ENCODE assay signal across 34 cellular contexts in genomic region chr6:133606833-133607232, GRCh38.
"Had no signal": no experiment of that assay in that cellular context is flagged by ENCODE, and none has a peak within 500 bp of the region (broad histone marks: within the 10 kb centered on the region; RNA-seq: fewer than 3 reads in every experiment).

No MANE protein-coding gene starts in this region.

- H3K9me3 Mint-ChIP-seq: activated B cell treated with CpG ODN at 0.5 μM for 24 hours; activated CD4-positive, alpha-beta memory T cell treated with anti-CD3 and anti-CD28 coated beads for 36 hours; activated naive CD4-positive, alpha-beta T cell treated with anti-CD3 and anti-CD28 coated beads, Interleukin-2, amount 10 ng/mL, durations not matched to agents 7 days and 5 days; activated naive CD4-positive, alpha-beta T cell treated with anti-CD3 and anti-CD28 coated beads, Interleukin-2, amount 50 U/mL, for 72 hours; activated naive CD8-positive, alpha-beta T cell treated with anti-CD3 and anti-CD28 coated beads, Interleukin-2, amount 10 ng/mL, durations not matched to agents 7 days and 5 days; activated T-helper 1 cell treated with anti-CD3 and anti-CD28 coated beads, Interleukin-12 subunit alpha, Interleukin-12 subunit beta, Interleukin-2, Interleukin-4 antibody, amounts not matched to agents 30 ng/mL and 10 ng/mL and 1 ng/mL, durations not matched to agents 14 hours and 24 hours and 36 hours; activated T-helper 2 cell treated with anti-CD3 and anti-CD28 coated beads, Interferon-gamma antibody, Interleukin-2, Interleukin-4, amounts not matched to agents 10 μg/mL and 5 μg/mL and 100 μg/mL, durations not matched to agents 14 hours and 24 hours and 36 hours; T-helper 2 cell treated with Interferon-gamma antibody and Interleukin-4, amounts not matched to agents 5 μg/mL and 100 μg/mL, for 36 hours had no signal

- H3K4me3 ChIP-seq: ascending aorta, breast epithelium, cardiac muscle cell, colonic mucosa, esophagus squamous epithelium, gastrocnemius medialis, heart right ventricle, hepatocyte had no signal

- H3K4me3 Mint-ChIP-seq: activated B cell treated with CpG ODN at 0.5 μM for 24 hours; activated CD4-positive, alpha-beta memory T cell treated with anti-CD3 and anti-CD28 coated beads for 36 hours; activated CD8-positive, alpha-beta memory T cell treated with anti-CD3 and anti-CD28 coated beads, Interleukin-2, amount 10 ng/mL, durations not matched to agents 7 days and 5 days; activated CD8-positive, alpha-beta T cell treated with anti-CD3 and anti-CD28 coated beads, Interleukin-2, amount 10 ng/mL, durations not matched to agents 7 days and 5 days; activated naive CD4-positive, alpha-beta T cell treated with anti-CD3 and anti-CD28 coated beads, Interleukin-2, amount 10 ng/mL, durations not matched to agents 7 days and 5 days; activated naive CD8-positive, alpha-beta T cell treated with anti-CD3 and anti-CD28 coated beads, Interleukin-2, amount 10 ng/mL, durations not matched to agents 7 days and 5 days; activated T-helper 1 cell treated with anti-CD3 and anti-CD28 coated beads, Interleukin-12 subunit alpha, Interleukin-12 subunit beta, Interleukin-2, Interleukin-4 antibody, amounts not matched to agents 30 ng/mL and 10 ng/mL and 1 ng/mL, durations not matched to agents 14 hours and 24 hours and 36 hours; brain; T-helper 17 cell; T-helper 2 cell treated with Interferon-gamma antibody and Interleukin-4, amounts not matched to agents 5 μg/mL and 100 μg/mL, for 36 hours had no signal

- H3K79me2 ChIP-seq: hepatocyte had no signal

- H3K27ac Mint-ChIP-seq: activated B cell treated with CpG ODN at 0.5 μM for 24 hours; activated CD4-positive, alpha-beta memory T cell treated with anti-CD3 and anti-CD28 coated beads for 36 hours; activated CD8-positive, alpha-beta memory T cell treated with anti-CD3 and anti-CD28 coated beads, Interleukin-2, amount 10 ng/mL, durations not matched to agents 7 days and 5 days; activated CD8-positive, alpha-beta T cell treated with anti-CD3 and anti-CD28 coated beads, Interleukin-2, amount 10 ng/mL, durations not matched to agents 7 days and 5 days; activated naive CD4-positive, alpha-beta T cell treated with anti-CD3 and anti-CD28 coated beads, Interleukin-2, amount 10 ng/mL, durations not matched to agents 7 days and 5 days; activated naive CD4-positive, alpha-beta T cell treated with anti-CD3 and anti-CD28 coated beads, Interleukin-2, amount 50 U/mL, for 72 hours; activated naive CD8-positive, alpha-beta T cell treated with anti-CD3 and anti-CD28 coated beads, Interleukin-2, amount 10 ng/mL, durations not matched to agents 7 days and 5 days; activated T-helper 1 cell treated with anti-CD3 and anti-CD28 coated beads, Interleukin-12 subunit alpha, Interleukin-12 subunit beta, Interleukin-2, Interleukin-4 antibody, amounts not matched to agents 30 ng/mL and 10 ng/mL and 1 ng/mL, durations not matched to agents 14 hours and 24 hours and 36 hours; activated T-helper 2 cell treated with anti-CD3 and anti-CD28 coated beads, Interferon-gamma antibody, Interleukin-2, Interleukin-4, amounts not matched to agents 10 μg/mL and 5 μg/mL and 100 μg/mL, durations not matched to agents 14 hours and 24 hours and 36 hours; brain; T-helper 17 cell; T-helper 2 cell treated with Interferon-gamma antibody and Interleukin-4, amounts not matched to agents 5 μg/mL and 100 μg/mL, for 36 hours had no signal

- H3K9me3 ChIP-seq: ascending aorta, breast epithelium, colonic mucosa, esophagus squamous epithelium, gastrocnemius medialis, heart right ventricle had no signal

- H3K36me3 ChIP-seq: ascending aorta, breast epithelium, cardiac muscle cell, colonic mucosa, esophagus squamous epithelium, gastrocnemius medialis, heart right ventricle, WERI-Rb-1 had no signal

- H3K4me1 Mint-ChIP-seq: activated B cell treated with CpG ODN at 0.5 μM for 24 hours; activated CD8-positive, alpha-beta memory T cell treated with anti-CD3 and anti-CD28 coated beads, Interleukin-2, amount 10 ng/mL, durations not matched to agents 7 days and 5 days; activated naive CD4-positive, alpha-beta T cell treated with anti-CD3 and anti-CD28 coated beads, Interleukin-2, amount 10 ng/mL, durations not matched to agents 7 days and 5 days; activated naive CD8-positive, alpha-beta T cell treated with anti-CD3 and anti-CD28 coated beads, Interleukin-2, amount 10 ng/mL, durations not matched to agents 7 days and 5 days; brain; T-helper 17 cell had no signal

- H2AFZ ChIP-seq: hepatocyte had no signal

- H3K27me3 ChIP-seq: ascending aorta, breast epithelium, cardiac muscle cell, colonic mucosa, esophagus squamous epithelium, gastrocnemius medialis, heart right ventricle, hepatocyte had no signal

- H3K27ac ChIP-seq: ascending aorta, breast epithelium, cardiac muscle cell, colonic mucosa, epithelial cell of prostate, esophagus squamous epithelium, gastrocnemius medialis, heart right ventricle, hepatocyte, WERI-Rb-1 had no signal

- H3K4me2 ChIP-seq: hepatocyte had no signal

- H3K27me3 Mint-ChIP-seq: activated B cell treated with CpG ODN at 0.5 μM for 24 hours; activated CD4-positive, alpha-beta memory T cell treated with anti-CD3 and anti-CD28 coated beads for 36 hours; activated CD8-positive, alpha-beta memory T cell treated with anti-CD3 and anti-CD28 coated beads, Interleukin-2, amount 10 ng/mL, durations not matched to agents 7 days and 5 days; activated naive CD4-positive, alpha-beta T cell treated with anti-CD3 and anti-CD28 coated beads, Interleukin-2, amount 10 ng/mL, durations not matched to agents 7 days and 5 days; T-helper 17 cell had no signal

- H3K36me3 Mint-ChIP-seq: activated CD4-positive, alpha-beta memory T cell treated with anti-CD3 and anti-CD28 coated beads for 36 hours; activated CD8-positive, alpha-beta memory T cell treated with anti-CD3 and anti-CD28 coated beads, Interleukin-2, amount 10 ng/mL, durations not matched to agents 7 days and 5 days; activated naive CD4-positive, alpha-beta T cell treated with anti-CD3 and anti-CD28 coated beads, Interleukin-2, amount 10 ng/mL, durations not matched to agents 7 days and 5 days; activated naive CD4-positive, alpha-beta T cell treated with anti-CD3 and anti-CD28 coated beads, Interleukin-2, amount 50 U/mL, for 72 hours; activated naive CD8-positive, alpha-beta T cell treated with anti-CD3 and anti-CD28 coated beads, Interleukin-2, amount 10 ng/mL, durations not matched to agents 7 days and 5 days; brain had no signal

- DNase-seq: activated B cell treated with CpG ODN at 0.5 μM for 24 hours; activated CD4-positive, alpha-beta memory T cell treated with anti-CD3 and anti-CD28 coated beads for 36 hours; activated CD4-positive, alpha-beta T cell treated with anti-CD3 and anti-CD28 coated beads for 48 hours; activated CD4-positive, alpha-beta T cell treated with anti-CD3 and anti-CD28 coated beads, Interleukin-2, amount 50 U/mL, for 1 hour; activated CD8-positive, alpha-beta memory T cell treated with anti-CD3 and anti-CD28 coated beads, Interleukin-2, amount 10 ng/mL, durations not matched to agents 7 days and 5 days; activated CD8-positive, alpha-beta memory T cell treated with anti-CD3 and anti-CD28 coated beads, Interleukin-2, amount 50 U/mL, for 4 hours; activated CD8-positive, alpha-beta T cell treated with anti-CD3 and anti-CD28 coated beads, Interleukin-2, amount 10 ng/mL, durations not matched to agents 7 days and 5 days; activated gamma-delta T cell; activated naive CD4-positive, alpha-beta T cell; activated naive CD4-positive, alpha-beta T cell treated with anti-CD3 and anti-CD28 coated beads, Interleukin-2, amount 10 ng/mL, durations not matched to agents 7 days and 5 days; activated naive CD8-positive, alpha-beta T cell treated with anti-CD3 and anti-CD28 coated beads, Interleukin-2, amount 10 ng/mL, durations not matched to agents 7 days and 5 days; activated T-cell treated with anti-CD3 and anti-CD28 coated beads, Interleukin-2, amount 50 U/mL, for 1 hour; activated T-cell treated with anti-CD3 and anti-CD28 coated beads, Interleukin-2, amount 50 U/mL, for 48 hours; central memory CD4-positive, alpha-beta T cell; cerebellar nuclear complex; colonic mucosa; effector CD8-positive, alpha-beta T cell; esophagus squamous epithelium; foreskin fibroblast; gastrocnemius medialis; heart right ventricle; T-helper 17 cell; T1000; WERI-Rb-1 had no signal

- H3K4me1 ChIP-seq: ascending aorta, breast epithelium, colonic mucosa, gastrocnemius medialis, heart right ventricle had no signal
